Comparison of ENCODE assay signal across 19 cellular contexts in genomic region chr6:150036081-150036480, GRCh38. TPM values are rescaled to one million over a fixed set of nuclear protein-coding genes. Genes with fewer than 3 reads are reported as not detected.
DNase-seq lines count a peak whose midpoint lies in the region; ATAC-seq and TF ChIP-seq lines count a peak whose summit lies in the region.
"Had no signal": no experiment of that assay in that cellular context is flagged by ENCODE, and none has a peak within 500 bp of the region (broad histone marks: within the 10 kb centered on the region; RNA-seq: fewer than 3 reads in every experiment).

No MANE protein-coding gene starts in this region.

- no CpG with 5 or more reads among the region's 5 CpGs for WGBS in H9 (ENCODE audit: extremely low coverage, insufficient read length, low lambda C conversion rate)

- H3T11ph ChIP-seq in H9 (ENCODE audit: low read length), result no peak overlapping the region

- no peaks in the 10 kb centered on the region for H3K9me3 ChIP-seq in H9 (ENCODE audit: control insufficient read depth, low read depth, low read length)
- H3K9me3 ChIP-seq: BLaER1, Caco-2 had no signal

- no peak overlapping the region for H3K4me3 Mint-ChIP-seq in H9
- H3K4me3 Mint-ChIP-seq in activated T-cell treated with anti-CD3 and anti-CD28 coated beads, Interleukin-2, amount 50 U/mL, for 24 hours, result no peak overlapping the region
- H3K4me3 Mint-ChIP-seq: GM23338 had no signal

- peak; percentile 52 for DNase-seq in activated CD8-positive, alpha-beta memory T cell treated with anti-CD3 and anti-CD28 coated beads for 24 hours
- no peak for DNase-seq in activated CD8-positive, alpha-beta memory T cell treated with anti-CD3 and anti-CD28 coated beads, Interleukin-2, amount 50 U/mL, for 4 hours
- DNase-seq in H9, result peak; percentile 12
- peak; percentile 59 for DNase-seq in mesenteric fat pad (ENCODE audit: low spot score)
- DNase-seq in stimulated activated CD8-positive, alpha-beta memory T cell treated with anti-CD3 and anti-CD28 coated beads, Interleukin-4, amount 100 ng/mL, for 48 hours, result peak; percentile 14
- DNase-seq in activated T-cell treated with anti-CD3 and anti-CD28 coated beads, Interleukin-2, amount 50 U/mL, for 24 hours, result no peak
- DNase-seq in H4 (ENCODE audit: low spot score), result no peak
- DNase-seq: Caco-2; CD4-positive, CD25-positive, alpha-beta regulatory T cell; CD8-positive, alpha-beta T cell; DMS153; DND-41; HCEC 1CT had no signal

- H3K27ac Mint-ChIP-seq in H9, result no peak overlapping the region
- no peak overlapping the region for H3K27ac Mint-ChIP-seq in activated T-cell treated with anti-CD3 and anti-CD28 coated beads, Interleukin-2, amount 50 U/mL, for 24 hours
- H3K27ac Mint-ChIP-seq: B cell; CD4-positive, CD25-positive, alpha-beta regulatory T cell; CD8-positive, alpha-beta T cell; GM23338 had no signal

- H3K4me2 ChIP-seq in H9 (ENCODE audit: insufficient read depth, insufficient read length, low read length), result no peak overlapping the region
- H3K4me2 ChIP-seq: BLaER1, GM23338 had no signal

- no peak overlapping the region for H3K18ac ChIP-seq in H9 (ENCODE audit: insufficient read length, low read depth, low read length)

- no peak overlapping the region for H3K9ac ChIP-seq in H9 (ENCODE audit: extremely low read depth, insufficient read length, low read length)
- H3K9ac ChIP-seq: BLaER1 had no signal

- H2BK15ac ChIP-seq in H9 (ENCODE audit: low read depth, low read length), result no peak overlapping the region

- H3K9me3 Mint-ChIP-seq in H9, result no peaks in the 10 kb centered on the region; a peak in 1 of 5 replicates
- no peaks in the 10 kb centered on the region for H3K9me3 Mint-ChIP-seq in activated T-cell treated with anti-CD3 and anti-CD28 coated beads, Interleukin-2, amount 50 U/mL, for 24 hours
- H3K9me3 Mint-ChIP-seq: CD8-positive, alpha-beta T cell; GM23338 had no signal

- peaks cover 52% of the 10 kb centered on the region for H3K27me3 ChIP-seq in H9 (ENCODE audit: insufficient read depth, low read length)

- no peak overlapping the region for H2AFZ ChIP-seq in H9 (ENCODE audit: low read length)
- H2AFZ ChIP-seq: GM23338 had no signal

- ATAC-seq in GM19035 (IDR thresholded peaks at IDR 0.05; ENCODE audit: unreplicated experiment), result no peak
- ATAC-seq: CD8-positive, alpha-beta T cell; GM23338 had no signal

- H2AK5ac ChIP-seq in H9 (ENCODE audit: insufficient read length, low read length), result no peak overlapping the region

- H4K91ac ChIP-seq in H9 (ENCODE audit: insufficient read length, low read depth, low read length), result no peak overlapping the region

- H2BK5ac ChIP-seq in H9 (ENCODE audit: insufficient read length, low read length), result no peak overlapping the region

- H3K56ac ChIP-seq in H9 (ENCODE audit: insufficient read length, low read depth, low read length), result no peak overlapping the region

- peaks cover 8 to 9% of the 10 kb centered on the region in 2 experiments for H3K4me1 Mint-ChIP-seq in H9
- H3K4me1 Mint-ChIP-seq in activated T-cell treated with anti-CD3 and anti-CD28 coated beads, Interleukin-2, amount 50 U/mL, for 24 hours (ENCODE audit: low read depth), result peaks cover 16% of the 10 kb centered on the region

- H3K79me1 ChIP-seq in H9 (ENCODE audit: insufficient read depth, low read depth, low read length, poor library complexity, severe bottlenecking), result no peaks in the 10 kb centered on the region

- no peak overlapping the region for H2BK20ac ChIP-seq in H9 (ENCODE audit: low read depth, low read length, poor library complexity, severe bottlenecking)

- no peak overlapping the region for H3K4ac ChIP-seq in H9 (ENCODE audit: low read depth, low read length)

- H3K23me2 ChIP-seq in H9 (ENCODE audit: insufficient read length, low read depth, low read length, poor library complexity, severe bottlenecking), result peaks cover 4% of the 10 kb centered on the region

- no peak overlapping the region for H4K8ac ChIP-seq in H9 (replicated peaks; ENCODE audit: insufficient read length, low read depth, low read length)

- H3K14ac ChIP-seq in H9 (ENCODE audit: insufficient read depth, low read length), result no peak overlapping the region

- no peaks in the 10 kb centered on the region for H4K20me1 ChIP-seq in H9 (ENCODE audit: control insufficient read depth, insufficient read depth, insufficient read length)
- H4K20me1 ChIP-seq: BLaER1 had no signal

- H3K27me3 Mint-ChIP-seq in H9 (ENCODE audit: low read depth), result peaks cover 95% of the 10 kb centered on the region
- peaks cover 73% of the 10 kb centered on the region for H3K27me3 Mint-ChIP-seq in activated T-cell treated with anti-CD3 and anti-CD28 coated beads, Interleukin-2, amount 50 U/mL, for 24 hours

- H3K79me2 ChIP-seq in H9 (ENCODE audit: insufficient read depth, low read length), result no peaks in the 10 kb centered on the region

- H2BK120ac ChIP-seq in H9 (ENCODE audit: low read depth, low read length, poor library complexity, severe bottlenecking), result no peak overlapping the region

- no peaks in the 10 kb centered on the region for H3K4me1 ChIP-seq in H9 (ENCODE audit: insufficient read depth, low read length)
- H3K4me1 ChIP-seq: BLaER1, Caco-2 had no signal

- H2BK12ac ChIP-seq in H9 (ENCODE audit: insufficient read length, low read depth, low read length), result no peak overlapping the region

- no peaks in the 10 kb centered on the region; a peak in 1 of 7 replicates for H3K36me3 Mint-ChIP-seq in H9 (ENCODE audit: insufficient read depth in 1 of 3, low read depth in 3 of 3)
- H3K36me3 Mint-ChIP-seq in activated T-cell treated with anti-CD3 and anti-CD28 coated beads, Interleukin-2, amount 50 U/mL, for 24 hours (ENCODE audit: low read depth), result no peaks in the 10 kb centered on the region
- H3K36me3 Mint-ChIP-seq: CD4-positive, CD25-positive, alpha-beta regulatory T cell; CD8-positive, alpha-beta T cell had no signal

- no peak for TF ChIP-seq CTCF in H9 (conservative IDR thresholded peaks at IDR 0.05)

- H3K23ac ChIP-seq in H9 (ENCODE audit: insufficient read length, low read depth, low read length), result no peak overlapping the region

- H3K27ac ChIP-seq in H9 (ENCODE audit: insufficient read length, low read depth, low read length), result no peak overlapping the region
- H3K27ac ChIP-seq: 22Rv1, BLaER1, C4-2B had no signal

- H4K5ac ChIP-seq in H9 (ENCODE audit: insufficient read length, low read depth, low read length), result no peak overlapping the region

RNA-seq across cellular contexts. Expression of gene RAET1L, which starts 10.7 kb away (rescaled TPM):
- not detected in 2 replicates for total RNA-seq in H9 (2021)
- not detected for total RNA-seq in mesenteric fat pad
- 0.14 TPM in 1 of 2 replicates, not detected in the other for total RNA-seq in H4 (2014; rRNA removed; shearing (Covaris generic))
- total RNA-seq: B cell; Caco-2; CD4-positive, CD25-positive, alpha-beta regulatory T cell; CD8-positive, alpha-beta T cell; GM23338 had no signal

RNA-seq across cellular contexts. Expression of gene ULBP3, which starts 32.8 kb away (rescaled TPM):
- total RNA-seq in H9 (2021) (5.6 and 5.8 TPM in 2 replicates), mesenteric fat pad (3.0 TPM)
- total RNA-seq in H4 (2014; rRNA removed; shearing (Covaris generic)), result 7.6 and 8.5 TPM in 2 replicates

Comparison
In these comparisons a context has a peak if more than half of its experiments do, and no peak if none do; other contexts are left out.
1. DNase-seq: peak in activated CD8-positive, alpha-beta memory T cell treated with anti-CD3 and anti-CD28 coated beads for 24 hours (single experiment), H9 (single experiment), mesenteric fat pad (single experiment) and stimulated activated CD8-positive, alpha-beta memory T cell treated with anti-CD3 and anti-CD28 coated beads, Interleukin-4, amount 100 ng/mL, for 48 hours (single experiment); none in activated CD8-positive, alpha-beta memory T cell treated with anti-CD3 and anti-CD28 coated beads, Interleukin-2, amount 50 U/mL, for 4 hours (single experiment), activated T-cell treated with anti-CD3 and anti-CD28 coated beads, Interleukin-2, amount 50 U/mL, for 24 hours (single experiment) and H4 (single experiment).